In genomic region chr2:102142829-102143449, GRCh38 we compare ENCODE assay signal across 9 cellular contexts. TPM values are rescaled to one million over a fixed set of nuclear protein-coding genes. Genes with fewer than 3 reads are reported as not detected.
DNase-seq lines count a peak whose midpoint lies in the region; ATAC-seq and TF ChIP-seq lines count a peak whose summit lies in the region.
"Had no signal": no experiment of that assay in that cellular context is flagged by ENCODE, and none has a peak within 500 bp of the region (broad histone marks: within the 10 kb centered on the region; RNA-seq: fewer than 3 reads in every experiment).

No MANE protein-coding gene starts in this region.

- no peak for TF ChIP-seq POLR2A in uterus (IDR thresholded peaks at IDR 0.05)

- 20 to 24% methylated on average over 28 to 41 of the region's 42 CpGs for WGBS in mesodermal cell (ENCODE audit: insufficient coverage in 2 of 2), 2 experiments

- no peaks in the 10 kb centered on the region for H3K27me3 ChIP-seq in uterus

- H3K27ac ChIP-seq in coronary artery (peak overlapping the region; percentile 77 to 95), mesodermal cell (ENCODE audit: low read depth, low read length, severe bottlenecking) (no peak overlapping the region), uterus (peak overlapping the region; percentile 75 to 94)

- ATAC-seq in HG02973 (IDR thresholded peaks at IDR 0.05; ENCODE audit: unreplicated experiment): no peak

- POLR2A ChIA-PET in GM10248 (lab: Yijun Ruan, JAX): no interaction called here

- peaks cover 5% of the 10 kb centered on the region for H3K4me1 ChIP-seq in mesodermal cell (ENCODE audit: control insufficient read depth, insufficient read depth, low read length, poor library complexity, severe bottlenecking)
- no peaks in the 10 kb centered on the region for H3K4me1 ChIP-seq in uterus

- intact Hi-C loops in activated naive CD4-positive, alpha-beta T cell treated with anti-CD3 and anti-CD28 coated beads for 36 hours (cut with micrococcal nuclease): no loop called here
- intact Hi-C loops in uterus (cut with DNase I; ENCODE audit: low total_unique reads): loop anchor here (10.0 kb wide), 1 partner anchor 118 kb away; no protein-coding TSS in a partner anchor

- H3K9me3 Mint-ChIP-seq in activated naive CD4-positive, alpha-beta T cell treated with anti-CD3 and anti-CD28 coated beads for 36 hours: peaks cover 50% of the 10 kb centered on the region

- no peak for DNase-seq in activated naive CD4-positive, alpha-beta T cell treated with anti-CD3 and anti-CD28 coated beads for 36 hours
- no peak for DNase-seq in activated naive CD4-positive, alpha-beta T cell (lab: John Stamatoyannopoulos, UW)
- DNase-seq in coronary artery (ENCODE audit: low spot score) (no peak), uterus (peak in 1 of 2 donors; percentile 38), GM10248 (ENCODE audit: extremely low spot score) (no peak), NCI-H1048 (lab: John Stamatoyannopoulos, UW) (no peak)

- H3K9me3 ChIP-seq in mesodermal cell (ENCODE audit: control insufficient read depth, low read length): peaks cover 24% of the 10 kb centered on the region
- no peaks in the 10 kb centered on the region for H3K9me3 ChIP-seq in uterus

- H3K4me1 Mint-ChIP-seq in activated naive CD4-positive, alpha-beta T cell treated with anti-CD3 and anti-CD28 coated beads for 36 hours (ENCODE audit: low read depth): peaks cover 41% of the 10 kb centered on the region

- CTCF ChIA-PET in activated naive CD4-positive, alpha-beta T cell treated with anti-CD3 and anti-CD28 coated beads for 36 hours (lab: Charles Lee): interaction anchor here (0.9 to 2.7 kb wide), 4 partner anchors 97 to 137 kb away, joined by 3 to 9 read pairs (median 6); no protein-coding TSS in a partner anchor
- CTCF ChIA-PET in GM10248 (lab: Yijun Ruan, JAX): interaction anchor here (2.9 kb wide), 1 partner anchor 97 kb away, joined by 10 read pairs; no protein-coding TSS in a partner anchor

- H3K4me3 ChIP-seq in coronary artery: peak overlapping the region; percentile 93
- H3K4me3 ChIP-seq in mesodermal cell (ENCODE audit: extremely low read depth, insufficient read depth, low read length, poor library complexity, severe bottlenecking): peak overlapping the region; percentile 48
- peak overlapping the region; percentile 57 to 71 for H3K4me3 ChIP-seq in uterus

- peak overlapping the region; percentile 74 for H3K27ac Mint-ChIP-seq in activated naive CD4-positive, alpha-beta T cell treated with anti-CD3 and anti-CD28 coated beads for 36 hours

- H3K36me3 ChIP-seq in mesodermal cell (ENCODE audit: control insufficient read depth, insufficient read depth, low read length) (peaks cover 7% of the 10 kb centered on the region), uterus (no peaks in the 10 kb centered on the region)

- TF ChIP-seq CTCF in coronary artery (IDR thresholded peaks at IDR 0.05): no peak
- no peak for TF ChIP-seq CTCF in uterus (IDR thresholded peaks at IDR 0.05)
- TF ChIP-seq CTCF in GM10248 (IDR thresholded peaks at IDR 0.05; ENCODE audit: control extremely low read depth, extremely low read depth, low read depth, missing control alignments): no peak

- H3K36me3 Mint-ChIP-seq in activated naive CD4-positive, alpha-beta T cell treated with anti-CD3 and anti-CD28 coated beads for 36 hours (ENCODE audit: low read depth): peaks cover 30% of the 10 kb centered on the region

- H3K4me3 Mint-ChIP-seq in activated naive CD4-positive, alpha-beta T cell treated with anti-CD3 and anti-CD28 coated beads for 36 hours: peak overlapping the region; percentile 73

- peaks cover 34% of the 10 kb centered on the region for H3K27me3 Mint-ChIP-seq in activated naive CD4-positive, alpha-beta T cell treated with anti-CD3 and anti-CD28 coated beads for 36 hours (ENCODE audit: low read depth)

RNA-seq across cellular contexts. Expression of gene IL1R1, which starts 0.4 kb away (rescaled TPM):
- 1 to 10 TPM; 5.7 to 6.7 TPM for total RNA-seq in activated naive CD4-positive, alpha-beta T cell treated with anti-CD3 and anti-CD28 coated beads for 36 hours
- polyA plus RNA-seq in mesodermal cell (2013, experiment 1 of 2): 5.8 TPM
- 5.5 TPM for polyA plus RNA-seq in mesodermal cell (2013, experiment 2 of 2)
- 10 to 100 TPM; 43.8 to 94.9 (median 70.1) TPM for total RNA-seq in uterus

RNA-seq across cellular contexts. Expression of gene IL1RL2, which starts 43.9 kb away (rescaled TPM):
- under 1 TPM; 0.30 to 0.91 TPM for total RNA-seq in activated naive CD4-positive, alpha-beta T cell treated with anti-CD3 and anti-CD28 coated beads for 36 hours
- polyA plus RNA-seq in mesodermal cell (2013, experiment 1 of 2): not detected
- polyA plus RNA-seq in mesodermal cell (2013, experiment 2 of 2): not detected
- 1 to 10 TPM in 1 of 4 donors, under 1 TPM in 1, not detected in 2; 0.70 to 1.3 TPM for total RNA-seq in uterus
- total RNA-seq: SK-MEL-5 had no signal

Comparison
In these comparisons a context has a peak if more than half of its experiments do, and no peak if none do; other contexts are left out.
1. RNA of gene IL1R1, which starts 0.4 kb away (total RNA-seq): 43.8 to 94.9 TPM in uterus; 5.7 to 6.7 TPM in activated naive CD4-positive, alpha-beta T cell treated with anti-CD3 and anti-CD28 coated beads for 36 hours; every median in the first group is over 4 times any median in the second.
2. Peak in every context shown above with its lines, with median percentiles within 50 percentile points of each other: H3K4me3 ChIP-seq.